ENCODE assay signal across 11 cellular contexts in genomic region chr1:201883786-201884185, GRCh38. TPM values are rescaled to one million over a fixed set of nuclear protein-coding genes. Genes with fewer than 3 reads are reported as not detected.
DNase-seq lines count a peak whose midpoint lies in the region; ATAC-seq, FAIRE-seq and TF ChIP-seq lines count a peak whose summit lies in the region.
"Had no signal": no experiment of that assay in that cellular context is flagged by ENCODE, and none has a peak within 500 bp of the region (broad histone marks: within the 10 kb centered on the region; RNA-seq: fewer than 3 reads in every experiment).

No MANE protein-coding gene starts in this region.

- H3K4me3 Mint-ChIP-seq in stimulated activated naive CD8-positive, alpha-beta T cell treated with anti-CD3 and anti-CD28 coated beads, Interleukin-15, amount 100 ng/mL, for 72 hours = no peak overlapping the region
- H3K4me3 Mint-ChIP-seq: stimulated activated naive CD8-positive, alpha-beta T cell treated with anti-CD3 and anti-CD28 coated beads, Interleukin-15, Interleukin-2, amounts not matched to agents 100 ng/mL and 50 ng/mL, for 24 hours had no signal

- no peaks in the 10 kb centered on the region for H3K9me2 ChIP-seq in SK-N-SH

- no peak for TF ChIP-seq CTCF in SK-N-SH (IDR thresholded peaks at IDR 0.05)
- no peak for TF ChIP-seq CTCF in fibroblast of the aortic adventitia (IDR thresholded peaks at IDR 0.05; ENCODE audit: insufficient read depth, low read length)

- no peaks in the 10 kb centered on the region for H3K79me2 ChIP-seq in SK-N-SH (ENCODE audit: insufficient read depth)

- no peak overlapping the region for H3K4me3 ChIP-seq in SK-N-SH (ENCODE audit: low read depth in 2 of 2, low read length in 1 of 2)
- no peak overlapping the region for H3K4me3 ChIP-seq in fibroblast of the aortic adventitia (ENCODE audit: low read depth, low read length)

- ATAC-seq in stimulated activated naive CD8-positive, alpha-beta T cell treated with anti-CD3 and anti-CD28 coated beads, Interleukin-15, amount 100 ng/mL, for 72 hours = peak; percentile 41

- H3K4me2 ChIP-seq in SK-N-SH = peak overlapping the region; percentile 58

- peaks cover 17% of the 10 kb centered on the region for H3K4me1 Mint-ChIP-seq in stimulated activated naive CD8-positive, alpha-beta T cell treated with anti-CD3 and anti-CD28 coated beads, Interleukin-15, amount 100 ng/mL, for 72 hours

- peaks cover 20 to 45% of the 10 kb centered on the region in 2 experiments; a peak in 3 of 4 replicates for H3K4me1 ChIP-seq in SK-N-SH (ENCODE audit: control insufficient read depth in 1 of 2, insufficient read depth in 2 of 2, low read depth in 1 of 2, low read length in 1 of 2)

- peaks cover 34% of the 10 kb centered on the region for H3K27me3 Mint-ChIP-seq in stimulated activated naive CD8-positive, alpha-beta T cell treated with anti-CD3 and anti-CD28 coated beads, Interleukin-15, amount 100 ng/mL, for 72 hours

- POLR2A ChIA-PET in SK-N-SH (lab: Yijun Ruan, JAX) = interaction anchor here (0.9 kb wide), 1 partner anchor 10 kb away, joined by 3 read pairs; no protein-coding TSS in a partner anchor

- peaks cover under 1 to 2% of the 10 kb centered on the region in 2 experiments for H3K36me3 ChIP-seq in SK-N-SH (replicated peaks in 1 of 2; ENCODE audit: control insufficient read depth in 1 of 2, insufficient read depth in 2 of 2, low read length in 1 of 2)

- peaks cover 27% of the 10 kb centered on the region for H3F3A ChIP-seq in SK-N-SH (replicated peaks; ENCODE audit: insufficient read depth)

- H4K20me1 ChIP-seq in SK-N-SH (ENCODE audit: insufficient read depth) = peaks cover 4% of the 10 kb centered on the region; the same call in 1 of the 2 replicates

- no peak for TF ChIP-seq EP300 in SK-N-SH (IDR thresholded peaks at IDR 0.05; ENCODE audit: borderline replicate concordance in 1 of 2, low read depth in 1 of 2, low read length in 1 of 2)

- TF ChIP-seq RAD21 in SK-N-SH (IDR thresholded peaks at IDR 0.05; ENCODE audit: low read length) = no peak

- no peak overlapping the region for H3K9ac ChIP-seq in SK-N-SH

- no peaks in the 10 kb centered on the region for H3K9me3 Mint-ChIP-seq in stimulated activated naive CD8-positive, alpha-beta T cell treated with anti-CD3 and anti-CD28 coated beads, Interleukin-15, amount 100 ng/mL, for 72 hours
- H3K9me3 Mint-ChIP-seq: stimulated activated naive CD8-positive, alpha-beta T cell treated with anti-CD3 and anti-CD28 coated beads, Interleukin-15, Interleukin-2, amounts not matched to agents 100 ng/mL and 50 ng/mL, for 24 hours had no signal

- DNase-seq in DMS53 (lab: John Stamatoyannopoulos, UW) (peak; percentile 28), DMS53 treated with DMSO at 0.1 percent for 48 hours (lab: John Stamatoyannopoulos, UW; ENCODE audit: unreplicated experiment) (no peak), SK-N-SH (no peak), fibroblast of the aortic adventitia (ENCODE audit: low read depth) (peak; percentile 67), urothelium cell line (ENCODE audit: low spot score) (no peak), NCI-H2107 treated with DMSO at 0.1 percent for 48 hours (lab: John Stamatoyannopoulos, UW; ENCODE audit: unreplicated experiment) (no peak)
- DNase-seq in stimulated activated naive CD8-positive, alpha-beta T cell treated with anti-CD3 and anti-CD28 coated beads, Interleukin-15, amount 100 ng/mL, for 72 hours = no peak
- DNase-seq in stimulated activated CD8-positive, alpha-beta memory T cell treated with anti-CD3 and anti-CD28 coated beads, Interleukin-4, amount 100 ng/mL, for 48 hours = no peak
- DNase-seq: 8988T had no signal

- H2AFZ ChIP-seq in SK-N-SH (ENCODE audit: low read depth) = no peak overlapping the region

- H3K9me3 ChIP-seq in SK-N-SH = no peaks in the 10 kb centered on the region

- FAIRE-seq in urothelium cell line (lab: Jason Lieb, UNC) = no peak
- FAIRE-seq: colon had no signal

- no peaks in the 10 kb centered on the region for H3K27me3 ChIP-seq in SK-N-SH (ENCODE audit: insufficient read depth)

- H3K27ac ChIP-seq in SK-N-SH (ENCODE audit: low read depth in 2 of 2, low read length in 1 of 2) = peak overlapping the region; percentile 31 to 59; a peak in 3 of 4 replicates

- 49% methylated on average over 7 of the region's 7 CpGs for WGBS in SK-N-SH (ENCODE audit: low lambda C conversion rate)

- CTCF ChIA-PET in SK-N-SH (lab: Yijun Ruan, JAX) = interaction anchor here (1.7 to 3.9 kb wide), 3 partner anchors 12 to 371 kb away, joined by 6 to 39 read pairs (median 11); no protein-coding TSS in a partner anchor

- H3K27ac Mint-ChIP-seq in stimulated activated naive CD8-positive, alpha-beta T cell treated with anti-CD3 and anti-CD28 coated beads, Interleukin-15, amount 100 ng/mL, for 72 hours = no peak overlapping the region
- H3K27ac Mint-ChIP-seq: stimulated activated naive CD8-positive, alpha-beta T cell treated with anti-CD3 and anti-CD28 coated beads, Interleukin-15, Interleukin-2, amounts not matched to agents 100 ng/mL and 50 ng/mL, for 24 hours had no signal

TF ChIP-seq in SK-N-SH, 30 proteins besides CTCF, POLR2A, EP300 and RAD21:
- no peak for TF ChIP-seq USF1 (IDR thresholded peaks at IDR 0.05; ENCODE audit: borderline replicate concordance, low read depth)
- 0 out of 2 replicates have a peak, but pooled peaks have one; percentile 8 for TF ChIP-seq PBX3 (IDR thresholded peaks at IDR 0.05)
- TF ChIP-seq ELF1 (IDR thresholded peaks at IDR 0.05) = 0 out of 2 replicates have a peak, but pooled peaks have one; percentile 8
- TF ChIP-seq JUND (IDR thresholded peaks at IDR 0.05) = 0 out of 2 replicates have a peak, but pooled peaks have one; percentile 50
- TF ChIP-seq TCF12 (IDR thresholded peaks at IDR 0.05) = no peak
- no peak for TF ChIP-seq NFIC (IDR thresholded peaks at IDR 0.05; ENCODE audit: borderline replicate concordance)
- no peak for TF ChIP-seq GABPA (IDR thresholded peaks at IDR 0.05; ENCODE audit: low read depth)
- TF ChIP-seq POLR2AphosphoS5 (IDR thresholded peaks at IDR 0.05; ENCODE audit: low read depth, low read length) = no peak
- peak; percentile 46; the same call in 1 of the 2 replicates for TF ChIP-seq RXRA (IDR thresholded peaks at IDR 0.05; ENCODE audit: borderline replicate concordance, low read depth)
- TF ChIP-seq FOSL2 (IDR thresholded peaks at IDR 0.05; ENCODE audit: borderline replicate concordance, low read depth) = peak; percentile 64; the same call in 1 of the 2 replicates

RNA-seq across cellular contexts. Expression of gene SHISA4, which starts 4.9 kb away (rescaled TPM):
- polyA plus RNA-seq in SK-N-SH (2012; rRNA removed) = 42.1 and 50.5 TPM in 2 replicates
- polyA plus RNA-seq in SK-N-SH (2012; cell fraction: cytosol; rRNA removed) = 23.2 and 33.5 TPM in 2 replicates
- polyA plus RNA-seq in SK-N-SH (2012; cell fraction: nucleus; rRNA removed) = 35.0 and 43.6 TPM in 2 replicates
- 19.4 and 20.9 TPM in 2 replicates for total RNA-seq in fibroblast of the aortic adventitia (ENCODE audit: low replicate concordance)

RNA-seq across cellular contexts. Expression of gene IPO9, which starts 54.8 kb away (rescaled TPM):
- 24.5 and 30.7 TPM in 2 replicates for polyA plus RNA-seq in SK-N-SH (2012; rRNA removed)
- polyA plus RNA-seq in SK-N-SH (2012; cell fraction: cytosol; rRNA removed) = 17.3 and 21.7 TPM in 2 replicates
- polyA plus RNA-seq in SK-N-SH (2012; cell fraction: nucleus; rRNA removed) = 49.1 and 58.6 TPM in 2 replicates
- 14.8 and 29.2 TPM in 2 replicates for total RNA-seq in fibroblast of the aortic adventitia (ENCODE audit: low replicate concordance)

Comparison
In these comparisons a context has a peak if more than half of its experiments do, and no peak if none do; other contexts are left out.
1. DNase-seq: peak in DMS53 (single experiment) and fibroblast of the aortic adventitia (single experiment); none in DMS53 treated with DMSO at 0.1 percent for 48 hours (single experiment), SK-N-SH (single experiment), stimulated activated naive CD8-positive, alpha-beta T cell treated with anti-CD3 and anti-CD28 coated beads, Interleukin-15, amount 100 ng/mL, for 72 hours (0 of 2), urothelium cell line (single experiment), NCI-H2107 treated with DMSO at 0.1 percent for 48 hours (single experiment) and stimulated activated CD8-positive, alpha-beta memory T cell treated with anti-CD3 and anti-CD28 coated beads, Interleukin-4, amount 100 ng/mL, for 48 hours (single experiment).